Comparison of ENCODE assay signal across 21 cellular contexts in the genomic region with DNA sequence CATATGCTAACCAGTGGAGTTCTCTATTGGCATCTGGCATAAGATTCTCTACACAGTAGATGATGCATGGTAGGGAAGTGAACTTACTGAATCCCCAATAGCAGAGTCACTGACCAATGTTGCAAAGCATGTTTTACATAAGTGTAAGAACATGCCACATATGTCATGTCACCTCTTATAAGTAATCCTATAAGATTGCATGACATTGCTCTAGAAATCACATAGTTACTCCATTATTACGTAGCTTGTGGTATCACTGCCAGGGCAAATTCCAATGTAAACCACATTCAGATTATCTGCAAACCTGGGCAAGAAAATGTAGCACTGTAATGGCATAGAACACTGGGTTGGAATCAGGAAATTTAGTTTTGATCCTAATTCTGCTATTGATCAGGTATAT.
DNase-seq lines count a peak whose midpoint lies in the region; TF ChIP-seq lines count a peak whose summit lies in the region.
"Had no signal": no experiment of that assay in that cellular context is flagged by ENCODE, and none has a peak within 500 bp of the region (broad histone marks: within the 10 kb centered on the region; RNA-seq: fewer than 3 reads in every experiment).

No MANE protein-coding gene starts in this region.

- no peaks in the 10 kb centered on the region for H3K9me2 ChIP-seq in GM23248 (ENCODE audit: insufficient read depth)

- H3K4me1 ChIP-seq in GM23248 (ENCODE audit: insufficient read depth) (no peaks in the 10 kb centered on the region), fibroblast of lung (ENCODE audit: control insufficient read depth, extremely low read depth, insufficient read depth, low read length) (no peaks in the 10 kb centered on the region)
- H3K4me1 ChIP-seq: SJCRH30 had no signal

- no peak overlapping the region for H3K4me2 ChIP-seq in GM23248 (ENCODE audit: unreplicated experiment)
- no peak overlapping the region for H3K4me2 ChIP-seq in fibroblast of lung (ENCODE audit: extremely low read depth, insufficient read depth, low read length)

- no peak for TF ChIP-seq CTCF in fibroblast of lung (conservative IDR thresholded peaks at IDR 0.05 in 1 of 2, IDR thresholded peaks at IDR 0.05 in 1 of 2; ENCODE audit: low read depth in 1 of 2, low read length in 2 of 2)

- H3K9ac ChIP-seq in GM23248 (no peak overlapping the region), fibroblast of lung (ENCODE audit: insufficient read depth, low read length) (no peak overlapping the region)

- H3K27ac ChIP-seq in GM23248 (no peak overlapping the region), fibroblast of lung (ENCODE audit: insufficient read depth, low read length) (no peak overlapping the region)
- H3K27ac ChIP-seq: SJCRH30 had no signal

- H3K9me3 ChIP-seq in GM23248 (ENCODE audit: low read depth) = no peaks in the 10 kb centered on the region
- no peaks in the 10 kb centered on the region for H3K9me3 ChIP-seq in fibroblast of lung (ENCODE audit: control insufficient read depth, insufficient read depth, low read depth, low read length)
- H3K9me3 ChIP-seq: SJCRH30 had no signal

- H3K79me2 ChIP-seq in GM23248 (ENCODE audit: insufficient read depth) (no peaks in the 10 kb centered on the region), fibroblast of lung (ENCODE audit: control insufficient read depth, insufficient read depth, low read length) (no peaks in the 10 kb centered on the region)

- DNase-seq in GM23248 (peak; percentile 14), amniotic epithelial cell (ENCODE audit: low read depth) (peak; percentile 37), fibroblast of lung (ENCODE audit: low read depth in 2 of 2) (peak; percentile 13 to 58), non-pigmented ciliary epithelial cell (ENCODE audit: low read depth) (peak; percentile 3), NCI-H2227 treated with DMSO at 0.1 percent for 48 hours (lab: John Stamatoyannopoulos, UW) (no peak), NCI-H2227 (lab: John Stamatoyannopoulos, UW; ENCODE audit: unreplicated experiment) (no peak), Ammon's horn (ENCODE audit: low spot score) (no peak)
- DNase-seq: C1 segment of cervical spinal cord; Calu3; CD8-positive, alpha-beta memory T cell; DMS153; GDM1; H7; Kasumi-1; NCI-H1092; NCI-H1436 treated with DMSO at 0.1 percent for 48 hours; NCI-H1930; NCI-H345; NCI-H524; NCI-H82; SJCRH30 had no signal

- WGBS in GM23248 (ENCODE audit: low coverage in 1 of 2, low lambda C conversion rate in 2 of 2, missing lambda C conversion rate in 2 of 2), 2 experiments = 81 to 82% methylated on average over 1 of the region's 1 CpG

- H4K20me1 ChIP-seq in GM23248 (ENCODE audit: insufficient read depth) (no peaks in the 10 kb centered on the region), fibroblast of lung (ENCODE audit: control insufficient read depth, extremely low read depth, insufficient read depth, low read length) (no peaks in the 10 kb centered on the region)

- H3K4me3 ChIP-seq in GM23248 (no peak overlapping the region), fibroblast of lung (replicated peaks in 1 of 4; ENCODE audit: control extremely low read depth in 1 of 4, insufficient read depth in 1 of 4, low read depth in 3 of 4, low read length in 4 of 4) (no peak overlapping the region)
- H3K4me3 ChIP-seq: SJCRH30 had no signal

- no peaks in the 10 kb centered on the region for H3K36me3 ChIP-seq in GM23248 (ENCODE audit: low read depth)
- H3K36me3 ChIP-seq in fibroblast of lung (ENCODE audit: control insufficient read depth, insufficient read depth, low read length) = no peaks in the 10 kb centered on the region
- H3K36me3 ChIP-seq: SJCRH30 had no signal

- no peaks in the 10 kb centered on the region for H3F3A ChIP-seq in GM23248 (ENCODE audit: insufficient read depth)

- H2AFZ ChIP-seq in GM23248 = no peak overlapping the region
- no peak overlapping the region for H2AFZ ChIP-seq in fibroblast of lung (ENCODE audit: low read length)

- peaks cover 7% of the 10 kb centered on the region; the same call in 1 of the 2 replicates for H3K27me3 ChIP-seq in GM23248 (replicated peaks; ENCODE audit: insufficient read depth)
- no peaks in the 10 kb centered on the region for H3K27me3 ChIP-seq in fibroblast of lung (ENCODE audit: control insufficient read depth, insufficient read depth, low read length)
- H3K27me3 ChIP-seq: SJCRH30 had no signal

- in situ Hi-C loops in GM23248 (cut with MboI) = loop anchor here (10.0 kb wide), 1 partner anchor 187 kb away; no protein-coding TSS in a partner anchor

Comparison
In these comparisons a context has a peak if more than half of its experiments do, and no peak if none do; other contexts are left out.
1. DNase-seq: peak in GM23248 (single experiment), amniotic epithelial cell (single experiment), fibroblast of lung (2 of 2) and non-pigmented ciliary epithelial cell (single experiment); none in NCI-H2227 treated with DMSO at 0.1 percent for 48 hours (single experiment), NCI-H2227 (single experiment) and Ammon's horn (single experiment).